In the genomic region with DNA sequence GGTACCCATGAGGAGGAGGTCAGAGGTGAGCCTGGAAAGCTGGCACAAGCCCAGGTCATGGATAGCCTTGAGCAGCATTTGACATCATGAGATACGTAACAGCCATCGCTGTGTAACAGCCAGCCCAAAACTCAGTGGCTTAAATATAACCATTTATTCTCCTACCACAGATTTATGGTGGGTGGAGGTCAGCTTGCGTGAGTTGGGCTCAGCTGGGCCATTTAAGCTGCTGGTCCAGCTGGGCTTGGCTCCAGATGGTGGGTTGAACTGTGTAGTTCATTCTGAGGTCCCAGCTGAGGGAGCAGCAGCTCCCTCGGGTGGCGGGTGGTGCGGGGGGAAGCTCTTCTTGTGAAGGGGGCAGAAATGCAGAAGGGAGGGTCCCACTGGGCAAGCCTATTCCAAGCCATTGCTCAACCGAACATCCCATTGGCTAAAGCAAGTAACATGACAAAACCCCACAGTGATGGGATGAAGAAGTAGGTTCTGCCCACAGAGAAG, we compare ENCODE assay signal across 18 cellular contexts.
DNase-seq lines count a peak whose midpoint lies in the region; TF ChIP-seq lines count a peak whose summit lies in the region.
"Had no signal": no experiment of that assay in that cellular context is flagged by ENCODE, and none has a peak within 500 bp of the region (broad histone marks: within the 10 kb centered on the region; RNA-seq: fewer than 3 reads in every experiment).

No MANE protein-coding gene starts in this region.

- no peaks in the 10 kb centered on the region for H3K9me3 Mint-ChIP-seq in endothelial cell (ENCODE audit: unreplicated experiment)
- H3K9me3 Mint-ChIP-seq: T-helper 1 cell treated with Interleukin-12 subunit alpha and Interleukin-12 subunit beta and Interleukin-4 antibody, amounts not matched to agents 30 μg/mL and 1 μg/mL, for 36 hours had no signal

- H3K27me3 Mint-ChIP-seq in endothelial cell (ENCODE audit: unreplicated experiment), result peaks cover 3% of the 10 kb centered on the region

- H3K36me3 Mint-ChIP-seq in endothelial cell (ENCODE audit: low read depth, unreplicated experiment), result no peaks in the 10 kb centered on the region

- no peak overlapping the region for H3K4me3 Mint-ChIP-seq in endothelial cell (ENCODE audit: unreplicated experiment)
- H3K4me3 Mint-ChIP-seq: HFFc6; T-helper 1 cell treated with Interleukin-12 subunit alpha and Interleukin-12 subunit beta and Interleukin-4 antibody, amounts not matched to agents 30 μg/mL and 1 μg/mL, for 36 hours had no signal

- no peaks in the 10 kb centered on the region for H3K27me3 ChIP-seq in WERI-Rb-1 (ENCODE audit: insufficient read depth, low read depth, severe bottlenecking)

- H3K4me3 ChIP-seq in WERI-Rb-1 (ENCODE audit: low read depth, low read length), result no peak overlapping the region
- H3K4me3 ChIP-seq: GM12878, MG63 had no signal

- H3K27ac ChIP-seq in WERI-Rb-1, result peak overlapping the region; percentile 73

- TF ChIP-seq CTCF in WERI-Rb-1 (IDR thresholded peaks at IDR 0.05; ENCODE audit: low read depth, low read length) (peak; percentile 52), endothelial cell (IDR thresholded peaks at IDR 0.05; ENCODE audit: unreplicated experiment) (no peak)

- H3K9me3 ChIP-seq in WERI-Rb-1 (ENCODE audit: severe bottlenecking), result no peaks in the 10 kb centered on the region
- H3K9me3 ChIP-seq: MG63 had no signal

- H3K36me3 ChIP-seq in WERI-Rb-1, result no peaks in the 10 kb centered on the region
- H3K36me3 ChIP-seq: MG63 had no signal

- H3K4me1 Mint-ChIP-seq in endothelial cell (ENCODE audit: unreplicated experiment), result peaks cover 7% of the 10 kb centered on the region

- no peak overlapping the region for H3K27ac Mint-ChIP-seq in endothelial cell (ENCODE audit: unreplicated experiment)
- H3K27ac Mint-ChIP-seq: HFFc6; T-helper 1 cell treated with Interleukin-12 subunit alpha and Interleukin-12 subunit beta and Interleukin-4 antibody, amounts not matched to agents 30 μg/mL and 1 μg/mL, for 36 hours had no signal

- peak; percentile 19 for DNase-seq in NCI-H2171 treated with DMSO at 0.1 percent for 48 hours (lab: John Stamatoyannopoulos, UW)
- DNase-seq in NCI-H2171 (lab: John Stamatoyannopoulos, UW), result no peak
- DNase-seq in NCI-H524 treated with DMSO at 0.1 percent for 48 hours (lab: John Stamatoyannopoulos, UW), result peak; percentile 67
- DNase-seq in WERI-Rb-1, result peak; percentile 91
- DNase-seq in retina, result peak; percentile 37
- DNase-seq in endothelial cell (ENCODE audit: low spot score), result no peak
- no peak for DNase-seq in AML-193 (lab: John Stamatoyannopoulos, UW)
- DNase-seq: DND-41, HFFc6, Kasumi-1, NCI-H1048, NCI-H1436 treated with DMSO at 0.1 percent for 48 hours, NCI-H1930, NCI-H446 treated with DMSO at 0.1 percent for 48 hours, NCI-H748 treated with DMSO at 0.1 percent for 48 hours had no signal

Comparison
In these comparisons a context has a peak if more than half of its experiments do, and no peak if none do; other contexts are left out.
1. DNase-seq: peak in NCI-H2171 treated with DMSO at 0.1 percent for 48 hours (single experiment), NCI-H524 treated with DMSO at 0.1 percent for 48 hours (single experiment), WERI-Rb-1 (single experiment) and retina (single experiment); none in NCI-H2171 (single experiment), endothelial cell (single experiment) and AML-193 (0 of 2).